Comparison of ENCODE assay signal across 10 cellular contexts in genomic region chr16:84986102-84986501, GRCh38. TPM values are rescaled to one million over a fixed set of nuclear protein-coding genes. Genes with fewer than 3 reads are reported as not detected.
DNase-seq lines count a peak whose midpoint lies in the region; ATAC-seq and TF ChIP-seq lines count a peak whose summit lies in the region.
"Had no signal": no experiment of that assay in that cellular context is flagged by ENCODE, and none has a peak within 500 bp of the region (broad histone marks: within the 10 kb centered on the region; RNA-seq: fewer than 3 reads in every experiment).

No MANE protein-coding gene starts in this region.

- H4K5ac ChIP-seq in IMR-90 (ENCODE audit: low read depth, low read length), result peak overlapping the region; percentile 60

- in situ Hi-C loops in IMR-90 (cut with MboI; ENCODE audit: low sequenced_read_pairs), result no loop called here

- no peak for ATAC-seq in CD4-positive, CD25-positive, alpha-beta regulatory T cell (ENCODE audit: low read depth in 2 of 2)
- no peak for ATAC-seq in IMR-90 (ENCODE audit: low read depth)
- no peak for ATAC-seq in GM21786 (IDR thresholded peaks at IDR 0.05; ENCODE audit: unreplicated experiment)
- ATAC-seq in CD8-positive, alpha-beta T cell, result no peak

- BruUV-seq in IMR-90 (replicated peaks; lab: Mats Ljungman, UMichigan), result no TSS peak

- no peak for TF ChIP-seq CTCF in IMR-90 (conservative IDR thresholded peaks at IDR 0.05; ENCODE audit: low read depth, low read length)
- TF ChIP-seq CTCF in osteocyte (IDR thresholded peaks at IDR 0.05), result no peak
- no peak for TF ChIP-seq CTCF in CD8-positive, alpha-beta T cell (IDR thresholded peaks at IDR 0.05)

- peak overlapping the region; percentile 90 for H3K4ac ChIP-seq in IMR-90 (ENCODE audit: low read depth, low read length)

- H2BK120ac ChIP-seq in IMR-90 (ENCODE audit: low read depth, low read length), result peak overlapping the region; percentile 82

- no peak overlapping the region for H3K9ac ChIP-seq in IMR-90 (ENCODE audit: low read depth, low read length)

- H4K91ac ChIP-seq in IMR-90 (ENCODE audit: insufficient read depth, low read depth, low read length), result peak overlapping the region; percentile 91

- H3K9me1 ChIP-seq in IMR-90 (ENCODE audit: insufficient read depth, low read length), result peaks cover 43% of the 10 kb centered on the region

- H2AK5ac ChIP-seq in IMR-90 (ENCODE audit: low read depth, low read length), result peak overlapping the region; percentile 100

- no peak overlapping the region for H2AFZ ChIP-seq in IMR-90 (replicated peaks; ENCODE audit: low read length, poor library complexity)

- no peaks in the 10 kb centered on the region for H4K20me1 ChIP-seq in IMR-90 (ENCODE audit: insufficient read depth, low read length)

- H2BK5ac ChIP-seq in IMR-90 (ENCODE audit: low read depth, low read length, poor library complexity, severe bottlenecking), result peak overlapping the region; percentile 70

- H3K4me3 ChIP-seq in CD4-positive, CD25-positive, alpha-beta regulatory T cell (ENCODE audit: low read depth, low read length), result no peak overlapping the region
- no peak overlapping the region for H3K4me3 ChIP-seq in IMR-90 (ENCODE audit: insufficient read depth, low read depth, low read length)
- H3K4me3 ChIP-seq in CD8-positive, alpha-beta T cell (ENCODE audit: low read depth, low read length), result no peak overlapping the region

- peak overlapping the region; percentile 88 to 96 for H4K8ac ChIP-seq in IMR-90 (ENCODE audit: low read depth in 2 of 2, low read length in 2 of 2)

- peaks cover 66% of the 10 kb centered on the region for H3K36me3 ChIP-seq in CD4-positive, CD25-positive, alpha-beta regulatory T cell (ENCODE audit: control insufficient read depth, insufficient read depth, low read length)
- peaks cover 63% of the 10 kb centered on the region for H3K36me3 ChIP-seq in IMR-90 (ENCODE audit: control insufficient read depth, insufficient read depth, low read length)
- H3K36me3 ChIP-seq in CD8-positive, alpha-beta T cell (ENCODE audit: insufficient read depth, low read length), result peaks cover 45% of the 10 kb centered on the region

- POLR2A ChIA-PET in IMR-90 (lab: Charles Lee; ENCODE audit: unreplicated experiment), result no interaction called here
- POLR2A ChIA-PET in CD8-positive, alpha-beta T cell (lab: Charles Lee), result no interaction called here

- peak overlapping the region; percentile 86 for H2AK9ac ChIP-seq in IMR-90 (replicated peaks; ENCODE audit: low read depth, low read length, poor library complexity)

- peaks cover 53 to 87% of the 10 kb centered on the region in 2 experiments for H3K79me1 ChIP-seq in IMR-90 (ENCODE audit: low read depth in 1 of 2, low read length in 2 of 2)

- H3K4me2 ChIP-seq in IMR-90 (ENCODE audit: low read depth, low read length), result no peak overlapping the region

- intact Hi-C loops in IMR-90 (cut with micrococcal nuclease), result no loop called here
- intact Hi-C loops in dendritic cell treated with granulocyte-macrophage colony-stimulating factor and Interleukin-4, amounts not matched to agents 40 ng/mL and 50 ng/mL, for 4 days (cut with micrococcal nuclease), result no loop called here
- intact Hi-C loops in CD8-positive, alpha-beta T cell (cut with DNase I, micrococcal nuclease), result no loop called here

- no peak overlapping the region for H3K27ac ChIP-seq in CD4-positive, CD25-positive, alpha-beta regulatory T cell (ENCODE audit: insufficient read depth, low read length, poor library complexity, severe bottlenecking)
- H3K27ac ChIP-seq in IMR-90 (ENCODE audit: insufficient read depth, low read length), result peak overlapping the region; percentile 87
- H3K27ac ChIP-seq in CD8-positive, alpha-beta T cell (ENCODE audit: low read depth, low read length), result no peak overlapping the region

- H3K4me1 Mint-ChIP-seq in CD4-positive, CD25-positive, alpha-beta regulatory T cell, result peaks cover 0 to 21% (median 8%) of the 10 kb centered on the region in 4 donors
- H3K4me1 Mint-ChIP-seq in dendritic cell treated with granulocyte-macrophage colony-stimulating factor and Interleukin-4, amounts not matched to agents 40 ng/mL and 50 ng/mL, for 4 days (ENCODE audit: low read depth), result peaks cover 83% of the 10 kb centered on the region
- H3K4me1 Mint-ChIP-seq in osteocyte (ENCODE audit: unreplicated experiment), result peaks cover 44% of the 10 kb centered on the region
- H3K4me1 Mint-ChIP-seq in CD8-positive, alpha-beta T cell (ENCODE audit: low read depth), result peaks cover 9% of the 10 kb centered on the region

- no peak overlapping the region for H3K4me3 Mint-ChIP-seq in CD4-positive, CD25-positive, alpha-beta regulatory T cell
- H3K4me3 Mint-ChIP-seq in dendritic cell treated with granulocyte-macrophage colony-stimulating factor and Interleukin-4, amounts not matched to agents 40 ng/mL and 50 ng/mL, for 4 days, result no peak overlapping the region
- H3K4me3 Mint-ChIP-seq in osteocyte (ENCODE audit: unreplicated experiment), result no peak overlapping the region
- H3K4me3 Mint-ChIP-seq in CD8-positive, alpha-beta T cell, result no peak overlapping the region

- no peaks in the 10 kb centered on the region for H3K27me3 ChIP-seq in CD4-positive, CD25-positive, alpha-beta regulatory T cell (ENCODE audit: control insufficient read depth, insufficient read depth, low read length)
- no peaks in the 10 kb centered on the region for H3K27me3 ChIP-seq in IMR-90 (ENCODE audit: control insufficient read depth, insufficient read depth, low read length)
- no peaks in the 10 kb centered on the region for H3K27me3 ChIP-seq in CD8-positive, alpha-beta T cell (ENCODE audit: insufficient read depth, low read length)
- H3K27me3 ChIP-seq: neutrophil had no signal

- H3K9me3 Mint-ChIP-seq in CD4-positive, CD25-positive, alpha-beta regulatory T cell, result no peaks in the 10 kb centered on the region
- H3K9me3 Mint-ChIP-seq in dendritic cell treated with granulocyte-macrophage colony-stimulating factor and Interleukin-4, amounts not matched to agents 40 ng/mL and 50 ng/mL, for 4 days, result no peaks in the 10 kb centered on the region
- H3K9me3 Mint-ChIP-seq in osteocyte (ENCODE audit: unreplicated experiment), result no peaks in the 10 kb centered on the region
- H3K9me3 Mint-ChIP-seq in CD8-positive, alpha-beta T cell, result no peaks in the 10 kb centered on the region

- no peaks in the 10 kb centered on the region for H3K4me1 ChIP-seq in CD4-positive, CD25-positive, alpha-beta regulatory T cell (ENCODE audit: control insufficient read depth, insufficient read depth, low read length, poor library complexity, severe bottlenecking)
- peaks cover 27% of the 10 kb centered on the region for H3K4me1 ChIP-seq in IMR-90 (ENCODE audit: control insufficient read depth, insufficient read depth, low read length)
- H3K4me1 ChIP-seq in CD8-positive, alpha-beta T cell (ENCODE audit: insufficient read depth, low read length), result no peaks in the 10 kb centered on the region

- H3K14ac ChIP-seq in IMR-90 (replicated peaks; ENCODE audit: low read depth, low read length), result peak overlapping the region; percentile 83

- H3K18ac ChIP-seq in IMR-90 (ENCODE audit: low read depth, low read length), result peak overlapping the region; percentile 49

- peak overlapping the region; percentile 33 to 82 (median 43) for H3K27ac Mint-ChIP-seq in CD4-positive, CD25-positive, alpha-beta regulatory T cell
- peak overlapping the region; percentile 89 for H3K27ac Mint-ChIP-seq in dendritic cell treated with granulocyte-macrophage colony-stimulating factor and Interleukin-4, amounts not matched to agents 40 ng/mL and 50 ng/mL, for 4 days
- peak overlapping the region; percentile 86 for H3K27ac Mint-ChIP-seq in osteocyte (ENCODE audit: unreplicated experiment)
- no peak overlapping the region for H3K27ac Mint-ChIP-seq in CD8-positive, alpha-beta T cell

- CTCF ChIA-PET in IMR-90 (lab: Yijun Ruan, JAX), result no interaction called here
- CTCF ChIA-PET in CD8-positive, alpha-beta T cell (lab: Charles Lee), result interaction anchor here (0.9 to 1.0 kb wide), 2 partner anchors 15 to 100 kb away, joined by 4 to 6 read pairs; no protein-coding TSS in a partner anchor

- dilution Hi-C loops in IMR-90 (cut with HindIII; ENCODE audit: low sequenced_read_pairs, unreplicated experiment), result no loop called here

- H2BK20ac ChIP-seq in IMR-90 (ENCODE audit: low read depth, low read length), result peak overlapping the region; percentile 71

- WGBS in IMR-90 (ENCODE audit: extremely low coverage in 2 of 2, insufficient read length in 1 of 2), 2 experiments, result 96% methylated on average over 19 of the region's 22 CpGs; no CpG with 5 or more reads in 1 of the 2 experiments

- H3K36me3 Mint-ChIP-seq in CD4-positive, CD25-positive, alpha-beta regulatory T cell, result peaks cover 46% of the 10 kb centered on the region
- H3K36me3 Mint-ChIP-seq in dendritic cell treated with granulocyte-macrophage colony-stimulating factor and Interleukin-4, amounts not matched to agents 40 ng/mL and 50 ng/mL, for 4 days (ENCODE audit: low read depth), result peaks cover 91% of the 10 kb centered on the region
- peaks cover 43% of the 10 kb centered on the region for H3K36me3 Mint-ChIP-seq in osteocyte (ENCODE audit: unreplicated experiment)
- H3K36me3 Mint-ChIP-seq in CD8-positive, alpha-beta T cell, result peaks cover 83% of the 10 kb centered on the region

- peak overlapping the region; percentile 46; the same call in 1 of the 2 replicates for H3K23ac ChIP-seq in IMR-90 (ENCODE audit: low read depth, low read length)

- H3K9me3 ChIP-seq in CD4-positive, CD25-positive, alpha-beta regulatory T cell (ENCODE audit: control insufficient read depth in 2 of 2, low read length in 2 of 2), result no peaks in the 10 kb centered on the region
- no peaks in the 10 kb centered on the region for H3K9me3 ChIP-seq in IMR-90 (ENCODE audit: control insufficient read depth, insufficient read depth, low read length)
- no peaks in the 10 kb centered on the region for H3K9me3 ChIP-seq in CD8-positive, alpha-beta T cell (ENCODE audit: low read length)
- H3K9me3 ChIP-seq: neutrophil had no signal

- no peaks in the 10 kb centered on the region for H3K27me3 Mint-ChIP-seq in CD4-positive, CD25-positive, alpha-beta regulatory T cell
- no peaks in the 10 kb centered on the region for H3K27me3 Mint-ChIP-seq in dendritic cell treated with granulocyte-macrophage colony-stimulating factor and Interleukin-4, amounts not matched to agents 40 ng/mL and 50 ng/mL, for 4 days
- no peaks in the 10 kb centered on the region for H3K27me3 Mint-ChIP-seq in osteocyte (ENCODE audit: unreplicated experiment)
- H3K27me3 Mint-ChIP-seq in CD8-positive, alpha-beta T cell (ENCODE audit: low read depth), result no peaks in the 10 kb centered on the region

- no peak for TF ChIP-seq RAD21 in IMR-90 (IDR thresholded peaks at IDR 0.05; ENCODE audit: low read length)

- H2BK15ac ChIP-seq in IMR-90 (ENCODE audit: low read depth, low read length), result peak overlapping the region; percentile 99

- TF ChIP-seq POLR2A in IMR-90 (IDR thresholded peaks at IDR 0.05; ENCODE audit: low read depth, low read length), result no peak

- peak overlapping the region; percentile 67; the same call in 1 of the 2 replicates for H3K56ac ChIP-seq in IMR-90 (ENCODE audit: extremely low read depth, insufficient read depth, low read length)

- DNase-seq in CD4-positive, CD25-positive, alpha-beta regulatory T cell, result no peak
- DNase-seq in IMR-90, result no peak
- DNase-seq in osteocyte (ENCODE audit: extremely low spot score, unreplicated experiment), result no peak
- no peak for DNase-seq in NCI-H82 treated with DMSO at 0.1 percent for 48 hours (lab: John Stamatoyannopoulos, UW; ENCODE audit: unreplicated experiment)
- DNase-seq in CD8-positive, alpha-beta T cell, result no peak
- DNase-seq in NOMO-1 treated with DMSO at 0.1 percent for 48 hours (lab: John Stamatoyannopoulos, UW; ENCODE audit: unreplicated experiment), result no peak
- DNase-seq: NCI-H524 had no signal

RNA-seq across cellular contexts. Expression of gene ZDHHC7, which starts 25.2 kb away (rescaled TPM):
- 42.6 TPM for total RNA-seq in CD4-positive, CD25-positive, alpha-beta regulatory T cell
- 10 to 100 TPM; 26.0 to 38.9 (median 37.1) TPM for polyA plus RNA-seq in CD4-positive, CD25-positive, alpha-beta regulatory T cell
- total RNA-seq in IMR-90 (2012; rRNA removed) (80.1 and 81.1 TPM in 2 replicates), osteocyte (53.6 and 53.7 TPM in 2 replicates)
- 97.1 and 104 TPM in 2 replicates for polyA plus RNA-seq in IMR-90 (2012; rRNA removed)
- 86.7 and 88.8 TPM in 2 replicates for polyA plus RNA-seq in IMR-90 (2012; cell fraction: cytosol; rRNA removed)
- 63.2 and 114 TPM in 2 replicates for polyA plus RNA-seq in IMR-90 (2012; cell fraction: nucleus; rRNA removed; ENCODE audit: low replicate concordance)
- total RNA-seq in CD8-positive, alpha-beta T cell, result 10 to 100 TPM; 85.4 to 92.1 TPM

RNA-seq across cellular contexts. Expression of gene KIAA0513, which starts 41.5 kb away (rescaled TPM):
- 7.5 TPM for total RNA-seq in CD4-positive, CD25-positive, alpha-beta regulatory T cell
- 1 to 10 TPM; 1.5 to 3.9 (median 3.3) TPM for polyA plus RNA-seq in CD4-positive, CD25-positive, alpha-beta regulatory T cell
- total RNA-seq in IMR-90 (2012; rRNA removed) (9.5 and 10.3 TPM in 2 replicates), osteocyte (10.6 and 12.4 TPM in 2 replicates)
- 9.5 and 11.4 TPM in 2 replicates for polyA plus RNA-seq in IMR-90 (2012; rRNA removed)
- polyA plus RNA-seq in IMR-90 (2012; cell fraction: cytosol; rRNA removed), result 5.7 and 7.2 TPM in 2 replicates
- polyA plus RNA-seq in IMR-90 (2012; cell fraction: nucleus; rRNA removed; ENCODE audit: low replicate concordance), result 10.8 and 15.5 TPM in 2 replicates
- 10 to 100 TPM in 1 of 2 experiments, 1 to 10 TPM in 1; 9.7 to 10.3 TPM for total RNA-seq in CD8-positive, alpha-beta T cell
